ENCODE assay signal across 8 cellular contexts in the genomic region with DNA sequence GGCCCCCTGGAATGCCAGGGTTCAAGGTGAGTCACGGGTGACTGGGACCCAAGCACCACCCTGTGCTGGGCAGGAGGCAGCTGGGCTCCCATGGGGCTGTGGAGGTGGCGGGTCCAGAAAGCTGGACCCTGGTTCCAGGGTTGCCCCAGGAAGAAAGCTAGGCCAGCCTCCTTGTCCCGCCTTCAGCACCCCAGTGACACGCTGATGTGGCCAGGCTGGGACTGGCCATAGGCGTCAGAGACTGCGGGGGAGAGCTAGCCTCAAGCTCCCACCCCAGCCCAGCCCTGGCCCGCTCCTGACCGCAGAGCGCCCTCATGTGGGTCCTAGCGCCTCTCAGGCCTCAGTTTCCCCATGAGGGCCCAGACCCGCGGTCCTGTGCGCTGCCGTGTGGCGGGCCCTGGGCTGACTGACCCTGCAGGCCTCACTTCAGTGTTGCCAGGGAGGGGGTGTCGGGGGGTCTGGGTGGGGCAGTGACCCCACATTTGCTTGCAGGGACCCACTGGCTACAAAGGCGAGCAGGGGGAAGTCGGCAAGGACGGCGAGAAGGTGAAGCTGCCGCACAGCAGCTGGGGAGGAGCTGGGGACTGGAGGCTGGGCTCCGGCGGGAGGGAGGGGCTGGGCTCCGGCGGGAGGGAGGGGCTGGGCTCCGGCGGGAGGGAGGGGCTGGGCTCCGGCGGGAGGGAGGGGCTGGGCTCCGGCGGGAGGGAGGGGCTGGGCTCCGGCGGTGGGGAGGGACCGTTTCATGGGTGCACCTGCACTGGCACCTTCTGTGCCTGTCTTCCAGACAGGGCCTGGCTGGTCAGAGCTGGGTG. TPM values are rescaled to one million over a fixed set of nuclear protein-coding genes. Genes with fewer than 3 reads are reported as not detected.
A peak's percentile ranks its signal among the peaks of the same experiment; 100 is the strongest.
DNase-seq lines count a peak whose midpoint lies in the region; ATAC-seq and TF ChIP-seq lines count a peak whose summit lies in the region.

No MANE protein-coding gene starts in this region.

- peak overlapping the region; percentile 49 for H3K4me3 ChIP-seq in choroid plexus epithelial cell (ENCODE audit: low read depth, low read length)
- H3K4me3 ChIP-seq in naive thymus-derived CD4-positive, alpha-beta T cell (ENCODE audit: low read length), result peak overlapping the region; percentile 27

- H3K4me3 Mint-ChIP-seq in H9, result no peak overlapping the region
- peak overlapping the region in 7 of 10 donors; percentile 30 to 69 (median 57) for H3K4me3 Mint-ChIP-seq in naive thymus-derived CD4-positive, alpha-beta T cell

- H3K4me1 ChIP-seq in H9 (ENCODE audit: insufficient read depth, low read length), result no peaks in the 10 kb centered on the region; the same call in 1 of the 2 replicates
- peaks cover 3 to 8% of the 10 kb centered on the region in 2 donors for H3K4me1 ChIP-seq in naive thymus-derived CD4-positive, alpha-beta T cell (ENCODE audit: control insufficient read depth in 2 of 2, insufficient read depth in 2 of 2, low read length in 2 of 2)

- H3K56ac ChIP-seq in H9 (ENCODE audit: insufficient read length, low read depth, low read length), result no peak overlapping the region

- H2BK120ac ChIP-seq in H9 (ENCODE audit: low read depth, low read length, poor library complexity, severe bottlenecking), result no peak overlapping the region

- peaks cover 10 to 11% of the 10 kb centered on the region in 2 experiments for H3K4me1 Mint-ChIP-seq in H9
- H3K4me1 Mint-ChIP-seq in naive thymus-derived CD4-positive, alpha-beta T cell, result peaks cover 0 to 6% (median 2%) of the 10 kb centered on the region in 7 donors

- no peaks in the 10 kb centered on the region for H4K20me1 ChIP-seq in H9 (ENCODE audit: control insufficient read depth, insufficient read depth, insufficient read length)

- WGBS in H9 (ENCODE audit: extremely low coverage, insufficient read length, low lambda C conversion rate), result no CpG with 5 or more reads among the region's 34 CpGs

- no peak overlapping the region for H4K8ac ChIP-seq in H9 (replicated peaks; ENCODE audit: insufficient read length, low read depth, low read length)

- no peak overlapping the region for H3K4ac ChIP-seq in H9 (ENCODE audit: low read depth, low read length)

- CTCF ChIA-PET in naive thymus-derived CD4-positive, alpha-beta T cell (lab: Charles Lee), result no interaction called here

- H3K23me2 ChIP-seq in H9 (ENCODE audit: insufficient read length, low read depth, low read length, poor library complexity, severe bottlenecking), result no peaks in the 10 kb centered on the region

- H3K79me2 ChIP-seq in H9 (ENCODE audit: insufficient read depth, low read length), result no peaks in the 10 kb centered on the region

- TF ChIP-seq CTCF in H9 (conservative IDR thresholded peaks at IDR 0.05) (no peak), choroid plexus epithelial cell (conservative IDR thresholded peaks at IDR 0.05; ENCODE audit: low read depth, low read length) (no peak)

- H3K27ac ChIP-seq in H9 (ENCODE audit: insufficient read length, low read depth, low read length), result no peak overlapping the region
- H3K27ac ChIP-seq in naive thymus-derived CD4-positive, alpha-beta T cell (ENCODE audit: low read depth, low read length), result peak overlapping the region; percentile 50

- no peaks in the 10 kb centered on the region for H3K79me1 ChIP-seq in H9 (ENCODE audit: insufficient read depth, low read depth, low read length, poor library complexity, severe bottlenecking)

- H3K9me3 ChIP-seq in H9 (ENCODE audit: control insufficient read depth, low read depth, low read length), result no peaks in the 10 kb centered on the region
- H3K9me3 ChIP-seq in naive thymus-derived CD4-positive, alpha-beta T cell (ENCODE audit: control insufficient read depth in 2 of 3, low read length in 3 of 3), result no peaks in the 10 kb centered on the region

- no peak overlapping the region for H4K91ac ChIP-seq in H9 (ENCODE audit: insufficient read length, low read depth, low read length)

- no peak overlapping the region for H3K9ac ChIP-seq in H9 (ENCODE audit: extremely low read depth, insufficient read length, low read length)

- no peak overlapping the region for H2BK5ac ChIP-seq in H9 (ENCODE audit: insufficient read length, low read length)

- no peaks in the 10 kb centered on the region for H3K27me3 ChIP-seq in H9 (ENCODE audit: insufficient read depth, low read length)
- H3K27me3 ChIP-seq in naive thymus-derived CD4-positive, alpha-beta T cell (ENCODE audit: control insufficient read depth in 2 of 2, insufficient read depth in 2 of 2, low read length in 2 of 2), result no peaks in the 10 kb centered on the region

- no peak overlapping the region for H3K23ac ChIP-seq in H9 (ENCODE audit: insufficient read length, low read depth, low read length)

- H4K5ac ChIP-seq in H9 (ENCODE audit: insufficient read length, low read depth, low read length), result no peak overlapping the region

- H3K18ac ChIP-seq in H9 (ENCODE audit: insufficient read length, low read depth, low read length), result no peak overlapping the region

- H2BK15ac ChIP-seq in H9 (ENCODE audit: low read depth, low read length), result no peak overlapping the region

- H2AFZ ChIP-seq in H9 (ENCODE audit: low read length), result no peak overlapping the region

- H2AK5ac ChIP-seq in H9 (ENCODE audit: insufficient read length, low read length), result no peak overlapping the region

- peaks cover 0 to 8% (median 0%) of the 10 kb centered on the region in 3 experiments; a peak in 2 of 7 replicates for H3K36me3 Mint-ChIP-seq in H9 (ENCODE audit: insufficient read depth in 1 of 3, low read depth in 3 of 3)
- H3K36me3 Mint-ChIP-seq in naive thymus-derived CD4-positive, alpha-beta T cell, result no peaks in the 10 kb centered on the region

- intact Hi-C loops in naive thymus-derived CD4-positive, alpha-beta T cell (cut with micrococcal nuclease), result loop anchor here in 1 of 2 donors (1.0 to 5.0 kb wide), 2 partner anchors 38 to 183 kb away; a partner anchor contains a TSS

- ATAC-seq in naive thymus-derived CD4-positive, alpha-beta T cell, result peak; percentile 68
- ATAC-seq in HG02970 (IDR thresholded peaks at IDR 0.05; ENCODE audit: low FRiP score, unreplicated experiment) (no peak), HG02678 (IDR thresholded peaks at IDR 0.05; ENCODE audit: unreplicated experiment) (no peak), GM18858 (IDR thresholded peaks at IDR 0.05; ENCODE audit: unreplicated experiment) (no peak)

- no peak overlapping the region for H2BK12ac ChIP-seq in H9 (ENCODE audit: insufficient read length, low read depth, low read length)

- H3K27ac Mint-ChIP-seq in H9, result no peak overlapping the region
- H3K27ac Mint-ChIP-seq in naive thymus-derived CD4-positive, alpha-beta T cell, result peak overlapping the region in 1 of 9 donors; percentile 28

- POLR2A ChIA-PET in naive thymus-derived CD4-positive, alpha-beta T cell (lab: Charles Lee), result interaction anchor here (1.3 kb wide), 1 partner anchor 37 kb away, joined by 3 read pairs; a partner anchor contains a TSS

- no peaks in the 10 kb centered on the region for H3K36me3 ChIP-seq in naive thymus-derived CD4-positive, alpha-beta T cell (ENCODE audit: control insufficient read depth in 2 of 3, insufficient read depth in 3 of 3, low read length in 3 of 3)

- DNase-seq in AG08396 (ENCODE audit: low spot score), result peak; percentile 73
- peak; percentile 75 for DNase-seq in H9
- peak; percentile 73 for DNase-seq in choroid plexus epithelial cell (ENCODE audit: low read depth)
- DNase-seq in naive thymus-derived CD4-positive, alpha-beta T cell, result peak in 8 of 9 donors; percentile 32 to 59 (median 48)

- no peak overlapping the region for H3T11ph ChIP-seq in H9 (ENCODE audit: low read length)

- no peaks in the 10 kb centered on the region for H3K27me3 Mint-ChIP-seq in H9 (ENCODE audit: low read depth)
- H3K27me3 Mint-ChIP-seq in naive thymus-derived CD4-positive, alpha-beta T cell, result peaks cover 0 to 9% (median 0%) of the 10 kb centered on the region in 5 donors

- H3K14ac ChIP-seq in H9 (ENCODE audit: insufficient read depth, low read length), result no peak overlapping the region

- no peak overlapping the region for H3K4me2 ChIP-seq in H9 (ENCODE audit: insufficient read depth, insufficient read length, low read length)

- no peaks in the 10 kb centered on the region for H3K9me3 Mint-ChIP-seq in H9
- H3K9me3 Mint-ChIP-seq in naive thymus-derived CD4-positive, alpha-beta T cell, result no peaks in the 10 kb centered on the region

- H2BK20ac ChIP-seq in H9 (ENCODE audit: low read depth, low read length, poor library complexity, severe bottlenecking), result no peak overlapping the region

TF ChIP-seq in PFSK-1, 5 proteins besides CTCF, POLR2A, EP300 and RAD21:
- TF ChIP-seq FOXP2 (optimal IDR thresholded peaks at IDR 0.05; ENCODE audit: borderline replicate concordance, extremely low read depth, extremely low read length, insufficient read depth), result peak; percentile 9
- no peak for TF ChIP-seq SIN3A (IDR thresholded peaks at IDR 0.05; ENCODE audit: borderline replicate concordance, insufficient read depth, low read length)
- TF ChIP-seq TAF1 (IDR thresholded peaks at IDR 0.05; ENCODE audit: borderline replicate concordance, insufficient read depth, low read length), result no peak
TF ChIP-seq in PFSK-1: peak in this region for 1.

RNA-seq across cellular contexts. Expression of a gene that starts 7.8 kb away (rescaled TPM):
- 137 and 150 TPM in 2 replicates for total RNA-seq in H9 (2021)
- 3.0 TPM for polyA plus RNA-seq in PFSK-1 (2012; ENCODE audit: insufficient read length, low read depth)
- total RNA-seq in naive thymus-derived CD4-positive, alpha-beta T cell, result under 1 TPM in 2 of 5 experiments, not detected in 3; 0.32 to 0.59 TPM
- polyA plus RNA-seq in naive thymus-derived CD4-positive, alpha-beta T cell, result not detected

RNA-seq across cellular contexts. Expression of a gene that starts 20.0 kb away (rescaled TPM):
- total RNA-seq in H9 (2021), result 33.0 and 33.1 TPM in 2 replicates
- polyA plus RNA-seq in PFSK-1 (2012; ENCODE audit: insufficient read length, low read depth), result 71.7 TPM
- 10 to 100 TPM; 52.3 to 82.7 (median 70.5) TPM for total RNA-seq in naive thymus-derived CD4-positive, alpha-beta T cell
- 10 to 100 TPM; 34.5 to 69.6 TPM for polyA plus RNA-seq in naive thymus-derived CD4-positive, alpha-beta T cell

RNA-seq across cellular contexts. Expression of a gene that starts 28.4 kb away (rescaled TPM):
- 14.6 and 16.3 TPM in 2 replicates for total RNA-seq in H9 (2021)
- 30.3 TPM for polyA plus RNA-seq in PFSK-1 (2012; ENCODE audit: insufficient read length, low read depth)
- 10 to 100 TPM in 3 of 5 experiments, 1 to 10 TPM in 2; 9.4 to 15.4 (median 12.2) TPM for total RNA-seq in naive thymus-derived CD4-positive, alpha-beta T cell
- 10 to 100 TPM in 1 of 2 donors, 1 to 10 TPM in 1; 8.1 to 12.6 TPM for polyA plus RNA-seq in naive thymus-derived CD4-positive, alpha-beta T cell

RNA-seq across cellular contexts. Expression of a gene that starts 36.9 kb away (rescaled TPM):
- total RNA-seq in H9 (2021), result 15.9 and 16.4 TPM in 2 replicates
- polyA plus RNA-seq in PFSK-1 (2012; ENCODE audit: insufficient read length, low read depth), result 25.6 TPM
- 10 to 100 TPM in 2 of 5 experiments, 1 to 10 TPM in 3; 3.7 to 10.8 (median 7.5) TPM for total RNA-seq in naive thymus-derived CD4-positive, alpha-beta T cell
- polyA plus RNA-seq in naive thymus-derived CD4-positive, alpha-beta T cell, result 1 to 10 TPM in 1 of 2 donors, under 1 TPM in 1; 0.91 to 1.9 TPM

Comparison
In these comparisons a context has a peak if more than half of its experiments do, and no peak if none do; other contexts are left out.
1. H3K4me3 Mint-ChIP-seq: peak in naive thymus-derived CD4-positive, alpha-beta T cell (7 of 10); none in H9 (0 of 2).
2. RNA of a gene that starts 7.8 kb away (total RNA-seq): 137 to 150 TPM in H9; 0.32 to 0.59 TPM in naive thymus-derived CD4-positive, alpha-beta T cell; every median in the first group is over 10 times any median in the second.
3. Peak in every context shown above with its lines, with median percentiles within 50 percentile points of each other: DNase-seq.